Comparison of ENCODE assay signal across 23 cellular contexts in the genomic region with DNA sequence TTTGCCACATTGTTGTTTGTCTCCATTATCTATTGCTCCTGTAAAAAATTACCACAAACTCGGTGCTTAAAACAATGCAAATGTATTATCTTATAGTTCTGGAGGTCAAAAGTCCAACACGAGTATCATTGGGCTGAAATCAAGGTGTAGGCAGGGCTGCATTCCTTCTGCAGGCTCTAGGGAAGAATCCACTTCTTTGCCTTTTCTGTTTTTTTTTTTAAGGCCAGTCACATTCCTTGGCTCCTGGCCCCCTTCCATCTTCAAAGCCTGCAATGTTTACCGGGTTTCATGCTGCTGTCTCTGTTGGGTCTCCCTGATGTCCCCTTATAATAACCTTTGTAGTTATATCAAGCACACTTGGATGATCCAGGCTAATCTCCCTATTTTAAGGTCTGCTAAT.
A peak's percentile ranks its signal among the peaks of the same experiment; 100 is the strongest.
DNase-seq lines count a peak whose midpoint lies in the region; ATAC-seq, FAIRE-seq and TF ChIP-seq lines count a peak whose summit lies in the region.
"Had no signal": no experiment of that assay in that cellular context is flagged by ENCODE, and none has a peak within 500 bp of the region (broad histone marks: within the 10 kb centered on the region; RNA-seq: fewer than 3 reads in every experiment).

No MANE protein-coding gene starts in this region.

- H3K4ac ChIP-seq in H1 (replicated peaks; ENCODE audit: insufficient read length, low read depth, low read length) (no peak overlapping the region), mesendoderm (ENCODE audit: low read depth, low read length) (no peak overlapping the region)

- no peak overlapping the region for H3K4me3 ChIP-seq in H1 (ENCODE audit: extremely low read depth in 1 of 4, insufficient read depth in 2 of 4, low read depth in 3 of 4, low read length in 4 of 4)
- H3K4me3 ChIP-seq in mesendoderm (ENCODE audit: low read length), result no peak overlapping the region
- H3K4me3 ChIP-seq in gastrocnemius medialis, result no peak overlapping the region
- H3K4me3 ChIP-seq: BLaER1, SJSA1 had no signal

- H4K20me1 ChIP-seq in H1 (replicated peaks in 1 of 2; ENCODE audit: control insufficient read depth in 1 of 2, insufficient read depth in 2 of 2, low read length in 2 of 2), result no peaks in the 10 kb centered on the region
- H4K20me1 ChIP-seq: BLaER1 had no signal

- intact Hi-C loops in gastrocnemius medialis (cut with DNase I; ENCODE audit: low total_unique reads), result no loop called here
- intact Hi-C loops in sciatic nerve (cut with DNase I), result no loop called here

- H3K14ac ChIP-seq in H1 (ENCODE audit: insufficient read length), result no peak overlapping the region

- CTCF ChIA-PET in H1 (lab: Charles Lee; ENCODE audit: partially characterized antibody), result no interaction called here

- H3K4me1 Mint-ChIP-seq in HFFc6 (ENCODE audit: low read depth), result no peaks in the 10 kb centered on the region

- H3K23ac ChIP-seq in H1 (ENCODE audit: insufficient read length) (no peak overlapping the region), mesendoderm (ENCODE audit: low read length) (no peak overlapping the region)

- no peak overlapping the region for H3K27ac Mint-ChIP-seq in HFFc6
- H3K27ac Mint-ChIP-seq: CD4-positive, alpha-beta T cell had no signal

- H2BK15ac ChIP-seq in H1 (ENCODE audit: low read length), result no peak overlapping the region
- no peak overlapping the region for H2BK15ac ChIP-seq in mesendoderm (replicated peaks; ENCODE audit: low read depth)

- peaks cover 0 to 7% (median 0%) of the 10 kb centered on the region in 4 experiments; a peak in 1 of 7 replicates for H3K4me1 ChIP-seq in H1 (replicated peaks in 1 of 4; ENCODE audit: control insufficient read depth in 3 of 4, insufficient read depth in 4 of 4, low read length in 3 of 4)
- no peaks in the 10 kb centered on the region for H3K4me1 ChIP-seq in mesendoderm (ENCODE audit: control insufficient read depth, low read depth, low read length)
- H3K4me1 ChIP-seq in gastrocnemius medialis, result no peaks in the 10 kb centered on the region
- H3K4me1 ChIP-seq: BLaER1, SJSA1 had no signal

- no peak overlapping the region for H2BK5ac ChIP-seq in H1 (ENCODE audit: low read depth, low read length)
- H2BK5ac ChIP-seq in mesendoderm (ENCODE audit: low read length), result no peak overlapping the region

- in situ Hi-C loops in gastrocnemius medialis (cut with MboI; ENCODE audit: low sequenced_read_pairs in 4 of 4), result no loop called here

- no peaks in the 10 kb centered on the region for H3K36me3 ChIP-seq in H1 (ENCODE audit: control insufficient read depth in 2 of 4, insufficient read depth in 4 of 4, low read length in 3 of 4)
- no peaks in the 10 kb centered on the region for H3K36me3 ChIP-seq in mesendoderm (ENCODE audit: control insufficient read depth, insufficient read depth, low read length)
- H3K36me3 ChIP-seq in gastrocnemius medialis, result no peaks in the 10 kb centered on the region
- H3K36me3 ChIP-seq: BLaER1, SJSA1 had no signal

- H2AFZ ChIP-seq in H1 (ENCODE audit: low read length), result no peak overlapping the region; the same call in 1 of the 2 replicates

- WGBS in H1 (ENCODE audit: extremely low coverage in 1 of 2, insufficient coverage in 1 of 2, insufficient read length in 1 of 2, insufficient replicate concordance in 2 of 2, low coverage in 1 of 2, low lambda C conversion rate in 2 of 2, missing lambda C conversion rate in 1 of 2), 2 experiments, result 73% methylated on average over 3 of the region's 3 CpGs; no CpG with 5 or more reads in 1 of the 2 experiments
- WGBS in mesendoderm (ENCODE audit: extremely low coverage, insufficient coverage, low lambda C conversion rate), result no CpG with 5 or more reads among the region's 3 CpGs

- H2AK5ac ChIP-seq in H1 (ENCODE audit: low read depth, low read length) (no peak overlapping the region), mesendoderm (ENCODE audit: low read length) (no peak overlapping the region)

- FAIRE-seq in H1 (lab: Jason Lieb, UNC), result no peak
- FAIRE-seq: GM12891 had no signal

- TF ChIP-seq EP300 in H1 (IDR thresholded peaks at IDR 0.05; ENCODE audit: borderline replicate concordance in 1 of 2, low read depth in 2 of 2, low read length in 2 of 2), result no peak

- POLR2A ChIA-PET in H1 (lab: Charles Lee; ENCODE audit: partially characterized antibody), result no interaction called here

- no peak for ATAC-seq in gastrocnemius medialis
- ATAC-seq in GM19328 (IDR thresholded peaks at IDR 0.05; ENCODE audit: unreplicated experiment), result no peak
- no peak for ATAC-seq in sciatic nerve
- ATAC-seq: Right ventricle myocardium inferior had no signal

- H2BK12ac ChIP-seq in H1 (ENCODE audit: low read depth, low read length), result no peak overlapping the region

- H3K9me3 Mint-ChIP-seq in HFFc6, result no peaks in the 10 kb centered on the region
- H3K9me3 Mint-ChIP-seq: CD4-positive, alpha-beta T cell had no signal

- no peak overlapping the region for H4K5ac ChIP-seq in H1 (ENCODE audit: insufficient read length, low read depth, low read length)
- H4K5ac ChIP-seq in mesendoderm (ENCODE audit: low read length), result no peak overlapping the region

- H3K79me2 ChIP-seq in H1 (ENCODE audit: control insufficient read depth in 1 of 2, insufficient read depth in 2 of 2, low read length in 2 of 2), result no peaks in the 10 kb centered on the region
- no peaks in the 10 kb centered on the region for H3K79me2 ChIP-seq in mesendoderm (ENCODE audit: control insufficient read depth, insufficient read depth, low read length)

- peaks cover 2% of the 10 kb centered on the region; the same call in 1 of the 2 replicates for H3K27me3 Mint-ChIP-seq in HFFc6 (ENCODE audit: insufficient read depth)

- H3K18ac ChIP-seq in H1 (ENCODE audit: extremely low read depth, low read length) (no peak overlapping the region), mesendoderm (ENCODE audit: low read length) (no peak overlapping the region)

- H3K79me1 ChIP-seq in H1 (ENCODE audit: low read depth, low read length), result no peaks in the 10 kb centered on the region
- no peaks in the 10 kb centered on the region for H3K79me1 ChIP-seq in mesendoderm (ENCODE audit: low read length)

- no peak overlapping the region for H2BK20ac ChIP-seq in H1 (ENCODE audit: low read length)

- no peak for TF ChIP-seq RAD21 in H1 (IDR thresholded peaks at IDR 0.05 in 1 of 2, conservative IDR thresholded peaks at IDR 0.05 in 1 of 2; ENCODE audit: low read depth in 2 of 2, low read length in 2 of 2)

- no peak overlapping the region for H2BK120ac ChIP-seq in H1 (replicated peaks; ENCODE audit: low read depth, low read length)
- H2BK120ac ChIP-seq in mesendoderm (ENCODE audit: low read depth, low read length), result no peak overlapping the region

- H3K36me3 Mint-ChIP-seq in HFFc6 (ENCODE audit: low read depth), result no peaks in the 10 kb centered on the region

- H3K9me3 ChIP-seq in H1 (ENCODE audit: insufficient read depth in 2 of 2, low read depth in 1 of 2, low read length in 1 of 2) (no peaks in the 10 kb centered on the region), gastrocnemius medialis (no peaks in the 10 kb centered on the region)
- H3K9me3 ChIP-seq: BLaER1, SJSA1 had no signal

- H3K27ac ChIP-seq in H1 (ENCODE audit: low read depth, low read length) (no peak overlapping the region), mesendoderm (ENCODE audit: low read depth, low read length) (no peak overlapping the region), gastrocnemius medialis (no peak overlapping the region)
- H3K27ac ChIP-seq: 22Rv1, BLaER1, SJSA1 had no signal

- H3K56ac ChIP-seq in H1 (replicated peaks; ENCODE audit: insufficient read length, low read depth, low read length) (no peak overlapping the region), mesendoderm (ENCODE audit: low read length) (no peak overlapping the region)

- no peak overlapping the region for H3K4me3 Mint-ChIP-seq in HFFc6
- H3K4me3 Mint-ChIP-seq: CD4-positive, alpha-beta T cell had no signal

- H4K8ac ChIP-seq in H1 (ENCODE audit: extremely low read depth, insufficient read depth, low read length), result no peak overlapping the region
- no peak overlapping the region for H4K8ac ChIP-seq in mesendoderm (ENCODE audit: low read depth, low read length)

- H3K9ac ChIP-seq in H1 (replicated peaks in 1 of 4; ENCODE audit: extremely low read depth in 1 of 4, low read depth in 3 of 4, low read length in 3 of 4), result no peak overlapping the region
- H3K9ac ChIP-seq in mesendoderm (ENCODE audit: low read length), result no peak overlapping the region
- H3K9ac ChIP-seq: BLaER1 had no signal

- DNase-seq in NCI-H526 (lab: John Stamatoyannopoulos, UW) (peak; percentile 5 to 16), NCI-H526 treated with DMSO at 0.1 percent for 48 hours (lab: John Stamatoyannopoulos, UW) (no peak), H1 (ENCODE audit: low read depth in 1 of 2, low spot score in 2 of 2) (no peak), mesendoderm (peak; percentile 31), gastrocnemius medialis (no peak), sciatic nerve (ENCODE audit: low spot score) (no peak), HFFc6 (no peak)
- DNase-seq: ACHN; CD4-positive, alpha-beta T cell; DND-41; Kasumi-1; MM.1S; NCI-H1048; NCI-H1417 treated with DMSO at 0.1 percent for 48 hours; NCI-H187 treated with DMSO at 0.1 percent for 48 hours; NCI-H2107; NCI-H82 had no signal

- H3K27me3 ChIP-seq in H1 (replicated peaks in 1 of 4; ENCODE audit: control insufficient read depth in 3 of 4, extremely low read depth in 1 of 4, insufficient read depth in 3 of 4, low read length in 3 of 4) (no peaks in the 10 kb centered on the region), mesendoderm (ENCODE audit: insufficient read depth, low read length, poor library complexity) (no peaks in the 10 kb centered on the region), gastrocnemius medialis (no peaks in the 10 kb centered on the region)
- H3K27me3 ChIP-seq: BLaER1, SJSA1 had no signal

- H3K4me2 ChIP-seq in H1 (ENCODE audit: insufficient read depth in 1 of 2, low read depth in 2 of 2, low read length in 2 of 2) (no peak overlapping the region), mesendoderm (ENCODE audit: low read length) (no peak overlapping the region)
- H3K4me2 ChIP-seq: BLaER1 had no signal

- no peaks in the 10 kb centered on the region for H3K23me2 ChIP-seq in H1 (ENCODE audit: low read depth, low read length)

- TF ChIP-seq POLR2A in H1 (IDR thresholded peaks at IDR 0.05; ENCODE audit: control extremely low read depth in 1 of 2, low read depth in 2 of 2, low read length in 2 of 2) (no peak), gastrocnemius medialis (IDR thresholded peaks at IDR 0.05) (no peak)

- H4K91ac ChIP-seq in H1 (replicated peaks; ENCODE audit: insufficient read length, low read length), result no peak overlapping the region

- TF ChIP-seq CTCF in H1 (IDR thresholded peaks at IDR 0.05; ENCODE audit: control extremely low read depth in 1 of 3, insufficient read depth in 1 of 3, low read depth in 1 of 3, low read length in 3 of 3) (no peak), gastrocnemius medialis (IDR thresholded peaks at IDR 0.05 in 4 of 5, conservative IDR thresholded peaks at IDR 0.05 in 1 of 5) (no peak), HFFc6 (IDR thresholded peaks at IDR 0.05) (no peak)

TF ChIP-seq in H1, 55 proteins besides CTCF, POLR2A, EP300 and RAD21:
- no peak for TF ChIP-seq SAP30 (IDR thresholded peaks at IDR 0.05; ENCODE audit: insufficient read depth, insufficient replicate concordance, low read length)
- TF ChIP-seq BCL11A (IDR thresholded peaks at IDR 0.05; ENCODE audit: low read depth in 2 of 2, low read length in 2 of 2), result no peak
- TF ChIP-seq BRCA1 (IDR thresholded peaks at IDR 0.05; ENCODE audit: low read depth, low read length), result no peak
- TF ChIP-seq SP2 (IDR thresholded peaks at IDR 0.05; ENCODE audit: low read length), result no peak
- peak; percentile 74 for TF ChIP-seq TEAD4 (IDR thresholded peaks at IDR 0.05; ENCODE audit: low read depth, low read length)

Comparison
In these comparisons a context has a peak if more than half of its experiments do, and no peak if none do; other contexts are left out.
1. DNase-seq: peak in NCI-H526 (2 of 2) and mesendoderm (single experiment); none in NCI-H526 treated with DMSO at 0.1 percent for 48 hours (single experiment), H1 (0 of 2), gastrocnemius medialis (0 of 2), sciatic nerve (single experiment) and HFFc6 (single experiment).